In the genomic region with DNA sequence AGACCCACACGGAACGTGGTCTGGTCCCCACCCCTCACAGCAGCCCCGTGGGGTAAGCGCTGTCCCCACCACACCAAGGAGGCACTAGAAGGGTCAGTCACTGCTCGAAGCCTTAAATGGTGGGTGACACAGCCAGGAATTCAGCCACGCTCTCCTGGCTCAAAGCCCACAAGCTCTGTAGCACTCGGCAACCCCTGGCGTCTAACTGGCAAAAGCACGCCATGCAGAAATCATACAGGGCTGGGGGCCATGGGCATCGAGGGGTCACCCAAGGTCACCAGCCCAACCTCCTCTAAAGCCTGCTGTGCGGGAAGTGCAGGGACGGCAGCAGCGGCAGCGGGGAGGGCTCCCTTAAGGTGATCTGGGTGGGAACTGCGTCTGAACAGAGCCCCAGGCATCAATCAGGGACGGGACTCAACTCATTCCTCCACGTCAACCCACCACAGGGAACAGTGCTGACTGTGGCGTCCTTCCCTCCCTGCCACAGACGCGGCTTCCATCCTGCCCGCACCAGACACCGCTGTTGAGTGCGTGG, we compare ENCODE assay signal across 14 cellular contexts. TPM values are rescaled to one million over a fixed set of nuclear protein-coding genes. Genes with fewer than 3 reads are reported as not detected.
DNase-seq lines count a peak whose midpoint lies in the region; ATAC-seq and TF ChIP-seq lines count a peak whose summit lies in the region.
"Had no signal": no experiment of that assay in that cellular context is flagged by ENCODE, and none has a peak within 500 bp of the region (broad histone marks: within the 10 kb centered on the region; RNA-seq: fewer than 3 reads in every experiment).

No MANE protein-coding gene starts in this region.

- H3K9me3 ChIP-seq in BLaER1 treated with 17β-estradiol and CSF1 and Interleukin-3, amounts not matched to agents 10 nM and 100 nM (replicated peaks in 1 of 11): no peaks in the 10 kb centered on the region
- H3K9me3 ChIP-seq in liver (ENCODE audit: control insufficient read depth in 4 of 4, low read length in 3 of 4): no peaks in the 10 kb centered on the region
- H3K9me3 ChIP-seq: Caco-2, neutrophil had no signal

- H3K27ac ChIP-seq in BLaER1 treated with 17β-estradiol and CSF1 and Interleukin-3, amounts not matched to agents 10 nM and 100 nM: peak overlapping the region in 1 of 11 experiments; percentile 16; a peak in 1 of 22 replicates
- peak overlapping the region; percentile 47 to 77 for H3K27ac ChIP-seq in liver (ENCODE audit: low read depth in 1 of 2, low read length in 2 of 2)
- H3K27ac ChIP-seq: neutrophil had no signal

- TF ChIP-seq RAD21 in liver (IDR thresholded peaks at IDR 0.05): no peak

- H3K27me3 Mint-ChIP-seq in brain (no peaks in the 10 kb centered on the region), osteocyte (ENCODE audit: unreplicated experiment) (no peaks in the 10 kb centered on the region)

- peak overlapping the region in 9 of 11 experiments; percentile 22 to 97 (median 65); a peak in 18 of 22 replicates for H3K4me2 ChIP-seq in BLaER1 treated with 17β-estradiol and CSF1 and Interleukin-3, amounts not matched to agents 10 nM and 100 nM

- intact Hi-C loops in sciatic nerve (cut with DNase I): no loop called here

- H3K27ac Mint-ChIP-seq in brain (peak overlapping the region in 3 of 5 experiments; percentile 52 to 86 (median 81)), osteocyte (ENCODE audit: unreplicated experiment) (no peak overlapping the region)

- H3K4me1 Mint-ChIP-seq in brain: peaks cover 55% of the 10 kb centered on the region
- H3K4me1 Mint-ChIP-seq in osteocyte (ENCODE audit: unreplicated experiment): peaks cover 17% of the 10 kb centered on the region

- no peak overlapping the region for H3K4me3 ChIP-seq in BLaER1 treated with 17β-estradiol and CSF1 and Interleukin-3, amounts not matched to agents 10 nM and 100 nM
- H3K4me3 ChIP-seq in liver (ENCODE audit: low read depth in 1 of 3, low read length in 3 of 3): no peak overlapping the region

- peaks cover 3 to 10% (median 8%) of the 10 kb centered on the region in 5 experiments for H3K9me3 Mint-ChIP-seq in brain
- no peaks in the 10 kb centered on the region for H3K9me3 Mint-ChIP-seq in osteocyte (ENCODE audit: unreplicated experiment)

- TF ChIP-seq CTCF in brain (conservative IDR thresholded peaks at IDR 0.05) (no peak), liver (IDR thresholded peaks at IDR 0.05; ENCODE audit: low read depth, low read length, missing input control) (no peak), osteocyte (IDR thresholded peaks at IDR 0.05) (no peak)

- H3K4me1 ChIP-seq in BLaER1 treated with 17β-estradiol and CSF1 and Interleukin-3, amounts not matched to agents 10 nM and 100 nM: peaks cover 20 to 89% (median 79%) of the 10 kb centered on the region in 10 experiments
- H3K4me1 ChIP-seq in liver (ENCODE audit: control insufficient read depth in 4 of 4, insufficient read depth in 4 of 4, low read length in 3 of 4): peaks cover 9 to 57% (median 31%) of the 10 kb centered on the region in 4 donors
- H3K4me1 ChIP-seq: Caco-2 had no signal

- H3K4me3 Mint-ChIP-seq in brain: no peak overlapping the region
- H3K4me3 Mint-ChIP-seq in osteocyte (ENCODE audit: unreplicated experiment): no peak overlapping the region

- no peaks in the 10 kb centered on the region for H3K27me3 ChIP-seq in BLaER1 treated with 17β-estradiol and CSF1 and Interleukin-3, amounts not matched to agents 10 nM and 100 nM
- H3K27me3 ChIP-seq in liver (ENCODE audit: control insufficient read depth in 4 of 4, insufficient read depth in 4 of 4, low read length in 3 of 4): no peaks in the 10 kb centered on the region
- H3K27me3 ChIP-seq: neutrophil had no signal

- peaks cover 0 to 29% (median 12%) of the 10 kb centered on the region in 11 experiments; a peak in 13 of 22 replicates for H3K36me3 ChIP-seq in BLaER1 treated with 17β-estradiol and CSF1 and Interleukin-3, amounts not matched to agents 10 nM and 100 nM
- peaks cover 0 to 4% (median 0%) of the 10 kb centered on the region in 4 donors for H3K36me3 ChIP-seq in liver (ENCODE audit: control insufficient read depth in 4 of 4, insufficient read depth in 3 of 4, low read depth in 1 of 4, low read length in 3 of 4)
- H3K36me3 ChIP-seq: neutrophil had no signal

- 62% methylated on average over 23 of the region's 23 CpGs for WGBS in liver

- DNase-seq in sciatic nerve (ENCODE audit: low spot score) (no peak), NCI-H1436 (lab: John Stamatoyannopoulos, UW) (no peak), osteocyte (ENCODE audit: extremely low spot score, unreplicated experiment) (no peak)
- DNase-seq: ACHN, Caco-2, NCI-H1694 treated with DMSO at 0.1 percent for 48 hours, NCI-H524 treated with DMSO at 0.1 percent for 48 hours, PC-3 had no signal

- ATAC-seq in sciatic nerve (peak; percentile 10), GM18867 (IDR thresholded peaks at IDR 0.05; ENCODE audit: unreplicated experiment) (no peak), GM21529 (IDR thresholded peaks at IDR 0.05; ENCODE audit: unreplicated experiment) (no peak)
- ATAC-seq: PC-3 had no signal

- H3K9ac ChIP-seq in BLaER1 treated with 17β-estradiol and CSF1 and Interleukin-3, amounts not matched to agents 10 nM and 100 nM: peak overlapping the region in 3 of 11 experiments; percentile 13 to 27 (median 25); a peak in 4 of 22 replicates
- no peak overlapping the region for H3K9ac ChIP-seq in liver (ENCODE audit: low read depth in 1 of 2, low read length in 2 of 2)

- H4K20me1 ChIP-seq in BLaER1 treated with 17β-estradiol and CSF1 and Interleukin-3, amounts not matched to agents 10 nM and 100 nM: peaks cover 0 to 89% (median 44%) of the 10 kb centered on the region in 11 experiments; a peak in 17 of 22 replicates

- H3K36me3 Mint-ChIP-seq in brain (peaks cover 35% of the 10 kb centered on the region), osteocyte (ENCODE audit: unreplicated experiment) (peaks cover 22% of the 10 kb centered on the region)

TF ChIP-seq in liver, 16 proteins besides CTCF, POLR2A, EP300 and RAD21:
- TF ChIP-seq FOXA2 (IDR thresholded peaks at IDR 0.05) (no peak), YY1 (IDR thresholded peaks at IDR 0.05) (no peak), GABPA (IDR thresholded peaks at IDR 0.05 in 1 of 2, conservative IDR thresholded peaks at IDR 0.05 in 1 of 2) (no peak)
- TF ChIP-seq, protein P1, sequence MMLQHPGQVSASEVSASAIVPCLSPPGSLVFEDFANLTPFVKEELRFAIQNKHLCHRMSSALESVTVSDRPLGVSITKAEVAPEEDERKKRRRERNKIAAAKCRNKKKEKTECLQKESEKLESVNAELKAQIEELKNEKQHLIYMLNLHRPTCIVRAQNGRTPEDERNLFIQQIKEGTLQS (IDR thresholded peaks at IDR 0.05): no peak
TF ChIP-seq in liver: peak in this region for 0.

RNA-seq across cellular contexts. Expression of a gene that starts 7.8 kb away (rescaled TPM):
- polyA plus RNA-seq in brain (ENCODE audit: insufficient read depth, low read depth, low replicate concordance): 10.9 TPM
- 1 to 10 TPM; 2.9 to 6.7 TPM for total RNA-seq in liver
- polyA plus RNA-seq in liver: 10 to 100 TPM in 1 of 2 donors, 1 to 10 TPM in 1; 8.0 to 23.1 TPM
- 11.1 TPM for total RNA-seq in sciatic nerve
- total RNA-seq in osteocyte: 2.5 and 3.0 TPM in 2 replicates

RNA-seq across cellular contexts. Expression of a gene that starts 51.3 kb away (rescaled TPM):
- polyA plus RNA-seq in brain (ENCODE audit: insufficient read depth, low read depth, low replicate concordance): 10.5 TPM
- 10 to 100 TPM; 27.9 to 33.5 TPM for total RNA-seq in liver
- 10 to 100 TPM; 15.5 to 25.4 TPM for polyA plus RNA-seq in liver
- total RNA-seq in sciatic nerve: 50.5 TPM
- total RNA-seq in osteocyte: 1.9 and 2.8 TPM in 2 replicates
